Comparison of ENCODE assay signal across 1 cellular context in genomic region chr1:151005729-151006330, GRCh38.
TF ChIP-seq lines count a peak whose summit lies in the region.

No MANE protein-coding gene starts in this region.

TF ChIP-seq in H1, 55 proteins besides CTCF, POLR2A, EP300 and RAD21:
- TF ChIP-seq HDAC2 (IDR thresholded peaks at IDR 0.05; ENCODE audit: borderline replicate concordance in 1 of 2, low read depth in 2 of 2, low read length in 2 of 2) (no peak), SUZ12 (IDR thresholded peaks at IDR 0.05; ENCODE audit: low read length) (no peak), GABPA (IDR thresholded peaks at IDR 0.05; ENCODE audit: borderline replicate concordance, insufficient read depth, low read length) (no peak), CTBP2 (IDR thresholded peaks at IDR 0.05; ENCODE audit: borderline replicate concordance, insufficient read depth, insufficient read length, low read length) (no peak), ATF2 (IDR thresholded peaks at IDR 0.05; ENCODE audit: low read length) (no peak), TEAD4 (IDR thresholded peaks at IDR 0.05; ENCODE audit: low read depth, low read length) (no peak), SP2 (IDR thresholded peaks at IDR 0.05; ENCODE audit: low read length) (no peak), POU5F1 (IDR thresholded peaks at IDR 0.05; ENCODE audit: low read depth, low read length) (no peak), SRF (IDR thresholded peaks at IDR 0.05; ENCODE audit: low read depth, low read length) (no peak), MAFK (IDR thresholded peaks at IDR 0.05; ENCODE audit: low read depth, low read length) (no peak), TBP (IDR thresholded peaks at IDR 0.05; ENCODE audit: low read depth, low read length) (no peak), CHD1 (IDR thresholded peaks at IDR 0.05; ENCODE audit: low read depth, low read length) (no peak), EZH2 (IDR thresholded peaks at IDR 0.05; ENCODE audit: low read depth, low read length, severe bottlenecking) (no peak)
TF ChIP-seq in H1: peak in this region for 0.
